21 cellular contexts compared by ENCODE assay signal in genomic region chr14:102217399-102217798, GRCh38.
"Had no signal": no experiment of that assay in that cellular context is flagged by ENCODE, and none has a peak within 500 bp of the region (broad histone marks: within the 10 kb centered on the region; RNA-seq: fewer than 3 reads in every experiment).

No MANE protein-coding gene starts in this region.

- H3K4me1 Mint-ChIP-seq: natural killer cell had no signal

- H3K27ac Mint-ChIP-seq: activated B cell treated with CpG ODN at 0.5 μM for 24 hours; activated CD4-positive, alpha-beta T cell treated with anti-CD3 and anti-CD28 coated beads, Interleukin-2, amount 10 ng/mL, durations not matched to agents 7 days and 5 days; activated CD8-positive, alpha-beta T cell treated with anti-CD3 and anti-CD28 coated beads, Interleukin-2, amount 10 ng/mL, durations not matched to agents 7 days and 5 days had no signal

- H3K4me2 ChIP-seq: hepatocyte had no signal

- H2AFZ ChIP-seq: hepatocyte had no signal

- H3K9me3 ChIP-seq: adrenal gland, lower lobe of right lung, stomach, testis had no signal

- H3K36me3 Mint-ChIP-seq: natural killer cell had no signal

- ATAC-seq: activated CD8-positive, alpha-beta T cell treated with anti-CD3 and anti-CD28 coated beads, Interleukin-2, amount 10 ng/mL, durations not matched to agents 7 days and 5 days; activated T-cell treated with anti-CD3 and anti-CD28 coated beads, Interleukin-2, amount 50 U/mL, for 4 hours; left colon; lower lobe of right lung; natural killer cell had no signal

- H3K27me3 Mint-ChIP-seq: activated B cell treated with CpG ODN at 0.5 μM for 24 hours; activated CD4-positive, alpha-beta T cell treated with anti-CD3 and anti-CD28 coated beads, Interleukin-2, amount 10 ng/mL, durations not matched to agents 7 days and 5 days had no signal

- H3K4me3 ChIP-seq: adrenal gland, hepatocyte, lower lobe of right lung, SK-N-MC, stomach, testis had no signal

- H3K4me3 Mint-ChIP-seq: activated B cell treated with CpG ODN at 0.5 μM for 24 hours; activated CD4-positive, alpha-beta T cell treated with anti-CD3 and anti-CD28 coated beads, Interleukin-2, amount 10 ng/mL, durations not matched to agents 7 days and 5 days; activated CD8-positive, alpha-beta T cell treated with anti-CD3 and anti-CD28 coated beads, Interleukin-2, amount 10 ng/mL, durations not matched to agents 7 days and 5 days; activated T-cell treated with anti-CD3 and anti-CD28 coated beads, Interleukin-2, amount 50 U/mL, for 4 hours; natural killer cell had no signal

- DNase-seq: activated B cell treated with CpG ODN at 0.5 μM for 24 hours; activated CD4-positive, alpha-beta T cell treated with anti-CD3 and anti-CD28 coated beads, Interleukin-2, amount 10 ng/mL, durations not matched to agents 7 days and 5 days; activated CD8-positive, alpha-beta T cell treated with anti-CD3 and anti-CD28 coated beads, Interleukin-2, amount 10 ng/mL, durations not matched to agents 7 days and 5 days; activated effector memory CD4-positive, alpha-beta T cell treated with anti-CD3 and anti-CD28 coated beads, Interleukin-2, amount 50 U/mL, for 16 hours; activated naive CD4-positive, alpha-beta T cell treated with anti-CD3 and anti-CD28 coated beads, Interleukin-2, amount 50 U/mL, for 16 hours; activated T-cell treated with anti-CD3 and anti-CD28 coated beads, Interleukin-2, amount 50 U/mL, for 4 hours; effector memory CD4-positive, alpha-beta T cell; islet precursor cell; left colon; lower lobe of right lung; natural killer cell; nucleus accumbens; retina; stimulated activated CD4-positive, alpha-beta T cell treated with anti-CD3 and anti-CD28 coated beads, Interleukin-12 subunit alpha, Interleukin-12 subunit beta, amount 100 ng/mL, for 4 hours; stimulated activated CD4-positive, alpha-beta T cell treated with anti-CD3 and anti-CD28 coated beads, Interleukin-1b, Interleukin-23, amount 100 ng/mL, for 48 hours; stimulated activated CD8-positive, alpha-beta memory T cell treated with anti-CD3 and anti-CD28 coated beads, Interleukin-4, amount 100 ng/mL, for 48 hours; stomach; testis had no signal

- H3K27ac ChIP-seq: hepatocyte, lower lobe of right lung, SK-N-MC, stomach had no signal

- H3K36me3 ChIP-seq: adrenal gland had no signal

- H3K27me3 ChIP-seq: adrenal gland, hepatocyte, stomach, testis had no signal

- H3K9me3 Mint-ChIP-seq: activated B cell treated with CpG ODN at 0.5 μM for 24 hours; activated CD4-positive, alpha-beta T cell treated with anti-CD3 and anti-CD28 coated beads, Interleukin-2, amount 10 ng/mL, durations not matched to agents 7 days and 5 days; activated T-cell treated with anti-CD3 and anti-CD28 coated beads, Interleukin-2, amount 50 U/mL, for 4 hours; natural killer cell had no signal
